Comparison of ENCODE assay signal across 8 cellular contexts in the genomic region with DNA sequence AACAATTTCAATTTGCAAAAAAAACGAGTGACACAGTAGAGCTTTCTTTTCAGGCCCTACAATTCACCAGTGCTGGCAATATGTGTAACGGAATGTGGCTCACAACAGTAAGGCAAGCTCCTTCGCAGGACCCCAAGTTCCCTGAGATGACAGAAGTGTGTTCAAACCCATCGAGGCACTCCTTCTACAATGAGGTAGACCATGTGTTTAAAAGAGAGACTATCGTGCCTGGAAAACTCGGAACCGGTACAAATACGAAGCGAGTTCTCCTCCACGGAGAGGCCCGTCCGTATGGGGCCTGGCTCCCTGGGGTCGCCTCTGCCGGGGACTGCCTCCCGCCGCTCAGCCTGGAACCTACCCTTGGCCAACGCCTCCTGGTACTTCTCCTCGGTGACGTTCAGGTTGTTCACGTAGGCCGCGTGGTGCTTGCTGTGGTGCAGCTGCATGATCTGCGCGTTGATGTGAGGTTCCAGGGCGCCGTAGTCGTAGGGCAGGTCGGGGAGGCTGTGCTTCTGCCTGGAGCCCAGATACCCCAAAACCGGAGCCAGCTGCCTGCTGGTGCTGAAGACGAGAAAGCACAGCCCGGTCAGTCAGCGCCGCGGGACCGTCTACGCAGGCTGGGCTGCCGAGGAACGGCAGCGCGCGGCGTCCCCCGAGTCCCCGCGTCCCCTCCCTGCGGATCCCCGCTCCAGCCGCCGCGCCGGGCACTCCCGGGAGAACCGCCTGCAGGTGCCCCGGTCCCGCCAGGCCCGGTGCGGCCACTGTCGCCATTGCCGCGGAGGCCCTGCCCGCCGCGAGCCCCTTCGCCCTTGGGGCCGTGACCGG. TPM values are rescaled to one million over a fixed set of nuclear protein-coding genes. Genes with fewer than 3 reads are reported as not detected.
DNase-seq lines count a peak whose midpoint lies in the region; ATAC-seq and TF ChIP-seq lines count a peak whose summit lies in the region.

No MANE protein-coding gene starts in this region.

- no peaks in the 10 kb centered on the region for H3K9me3 Mint-ChIP-seq in activated CD8-positive, alpha-beta memory T cell treated with anti-CD3 and anti-CD28 coated beads, Interleukin-2, amount 10 ng/mL, durations not matched to agents 7 days and 5 days (ENCODE audit: low read depth)
- H3K9me3 Mint-ChIP-seq in endothelial cell (ENCODE audit: unreplicated experiment), result no peaks in the 10 kb centered on the region

- no peak for TF ChIP-seq CTCF in 22Rv1 (IDR thresholded peaks at IDR 0.05)
- no peak for TF ChIP-seq CTCF in endothelial cell (IDR thresholded peaks at IDR 0.05; ENCODE audit: unreplicated experiment)
- TF ChIP-seq CTCF in mucosa of descending colon (IDR thresholded peaks at IDR 0.05), result no peak

- H3K36me3 ChIP-seq in mucosa of descending colon (ENCODE audit: low read depth), result no peaks in the 10 kb centered on the region

- H3K4me1 Mint-ChIP-seq in activated CD8-positive, alpha-beta memory T cell treated with anti-CD3 and anti-CD28 coated beads, Interleukin-2, amount 10 ng/mL, durations not matched to agents 7 days and 5 days, result peaks cover 34% of the 10 kb centered on the region
- H3K4me1 Mint-ChIP-seq in endothelial cell (ENCODE audit: unreplicated experiment), result peaks cover 19% of the 10 kb centered on the region

- ATAC-seq in GM18519 (IDR thresholded peaks at IDR 0.05; ENCODE audit: low FRiP score, unreplicated experiment) (peak; percentile 18), HG03060 (IDR thresholded peaks at IDR 0.05; ENCODE audit: low read depth, unreplicated experiment) (peak; percentile 16), mucosa of descending colon (peak; percentile 53)
- peak; percentile 55 for ATAC-seq in activated CD8-positive, alpha-beta memory T cell treated with anti-CD3 and anti-CD28 coated beads, Interleukin-2, amount 10 ng/mL, durations not matched to agents 7 days and 5 days

- no peaks in the 10 kb centered on the region for H3K9me3 ChIP-seq in mucosa of descending colon

- H3K4me3 Mint-ChIP-seq in activated CD8-positive, alpha-beta memory T cell treated with anti-CD3 and anti-CD28 coated beads, Interleukin-2, amount 10 ng/mL, durations not matched to agents 7 days and 5 days, result peak overlapping the region; percentile 86
- peak overlapping the region; percentile 92 for H3K4me3 Mint-ChIP-seq in endothelial cell (ENCODE audit: unreplicated experiment)

- intact Hi-C loops in mucosa of descending colon (cut with DNase I, micrococcal nuclease), result loop anchor here (5.0 kb wide), 2 partner anchors 35 to 95 kb away; a partner anchor contains a TSS

- peak overlapping the region; percentile 83 for H3K27ac ChIP-seq in 22Rv1

- DNase-seq in NCI-H510A (lab: John Stamatoyannopoulos, UW) (peak; percentile 11), endothelial cell (ENCODE audit: low spot score) (peak; percentile 40), mucosa of descending colon (peak; percentile 75 to 82 (median 78))
- DNase-seq in activated CD8-positive, alpha-beta memory T cell treated with anti-CD3 and anti-CD28 coated beads, Interleukin-2, amount 10 ng/mL, durations not matched to agents 7 days and 5 days, result peak; percentile 80
- DNase-seq in stimulated activated CD8-positive, alpha-beta memory T cell treated with anti-CD3 and anti-CD28 coated beads, Interleukin-4, amount 100 ng/mL, for 48 hours, result peak; percentile 71

- H3K27ac Mint-ChIP-seq in activated CD8-positive, alpha-beta memory T cell treated with anti-CD3 and anti-CD28 coated beads, Interleukin-2, amount 10 ng/mL, durations not matched to agents 7 days and 5 days, result peak overlapping the region; percentile 92
- H3K27ac Mint-ChIP-seq in endothelial cell (ENCODE audit: unreplicated experiment), result peak overlapping the region; percentile 42

- CTCF ChIA-PET in activated CD8-positive, alpha-beta memory T cell treated with anti-CD3 and anti-CD28 coated beads, Interleukin-2, amount 10 ng/mL, durations not matched to agents 7 days and 5 days (lab: Charles Lee), result interaction anchor here (1.2 to 3.3 kb wide), 16 partner anchors 11 to 770 kb away, joined by 3 to 19 read pairs (median 6); a partner anchor contains a TSS

- peak overlapping the region; percentile 73 for H3K4me3 ChIP-seq in mucosa of descending colon

- H3K36me3 Mint-ChIP-seq in activated CD8-positive, alpha-beta memory T cell treated with anti-CD3 and anti-CD28 coated beads, Interleukin-2, amount 10 ng/mL, durations not matched to agents 7 days and 5 days, result peaks cover 14% of the 10 kb centered on the region
- H3K36me3 Mint-ChIP-seq in endothelial cell (ENCODE audit: low read depth, unreplicated experiment), result peaks cover 4% of the 10 kb centered on the region

- peaks cover 20% of the 10 kb centered on the region for H3K4me1 ChIP-seq in mucosa of descending colon (ENCODE audit: low read depth)

- no peaks in the 10 kb centered on the region for H3K27me3 Mint-ChIP-seq in activated CD8-positive, alpha-beta memory T cell treated with anti-CD3 and anti-CD28 coated beads, Interleukin-2, amount 10 ng/mL, durations not matched to agents 7 days and 5 days
- peaks cover 10% of the 10 kb centered on the region for H3K27me3 Mint-ChIP-seq in endothelial cell (ENCODE audit: unreplicated experiment)

RNA-seq across cellular contexts. Expression of a gene that starts 0.5 kb away (rescaled TPM):
- 10 to 100 TPM; 47.8 to 50.2 TPM for total RNA-seq in activated CD8-positive, alpha-beta memory T cell treated with anti-CD3 and anti-CD28 coated beads, Interleukin-2, amount 10 ng/mL, durations not matched to agents 7 days and 5 days
- 41.3 TPM for total RNA-seq in endothelial cell (ENCODE audit: unreplicated experiment)
- 100 to 1,000 TPM; 286 to 462 (median 400) TPM for total RNA-seq in mucosa of descending colon

RNA-seq across cellular contexts. Expression of a gene that starts 34.8 kb away (rescaled TPM):
- 100 to 1,000 TPM; 103 to 128 TPM for total RNA-seq in activated CD8-positive, alpha-beta memory T cell treated with anti-CD3 and anti-CD28 coated beads, Interleukin-2, amount 10 ng/mL, durations not matched to agents 7 days and 5 days
- 95.4 TPM for total RNA-seq in endothelial cell (ENCODE audit: unreplicated experiment)
- 10 to 100 TPM; 81.1 to 85.8 (median 84.4) TPM for total RNA-seq in mucosa of descending colon

Comparison
In these comparisons a context has a peak if more than half of its experiments do, and no peak if none do; other contexts are left out.
1. Peak in every context shown above with its lines: DNase-seq, ATAC-seq, H3K4me3 ChIP-seq and H3K27ac ChIP-seq.
2. DNase-seq: peak in every context shown above with its lines; median percentile 80 in activated CD8-positive, alpha-beta memory T cell treated with anti-CD3 and anti-CD28 coated beads, Interleukin-2, amount 10 ng/mL, durations not matched to agents 7 days and 5 days; 78 in mucosa of descending colon; 71 in stimulated activated CD8-positive, alpha-beta memory T cell treated with anti-CD3 and anti-CD28 coated beads, Interleukin-4, amount 100 ng/mL, for 48 hours; 40 in endothelial cell; 11 in NCI-H510A.